8 cellular contexts compared by ENCODE assay signal in the genomic region with DNA sequence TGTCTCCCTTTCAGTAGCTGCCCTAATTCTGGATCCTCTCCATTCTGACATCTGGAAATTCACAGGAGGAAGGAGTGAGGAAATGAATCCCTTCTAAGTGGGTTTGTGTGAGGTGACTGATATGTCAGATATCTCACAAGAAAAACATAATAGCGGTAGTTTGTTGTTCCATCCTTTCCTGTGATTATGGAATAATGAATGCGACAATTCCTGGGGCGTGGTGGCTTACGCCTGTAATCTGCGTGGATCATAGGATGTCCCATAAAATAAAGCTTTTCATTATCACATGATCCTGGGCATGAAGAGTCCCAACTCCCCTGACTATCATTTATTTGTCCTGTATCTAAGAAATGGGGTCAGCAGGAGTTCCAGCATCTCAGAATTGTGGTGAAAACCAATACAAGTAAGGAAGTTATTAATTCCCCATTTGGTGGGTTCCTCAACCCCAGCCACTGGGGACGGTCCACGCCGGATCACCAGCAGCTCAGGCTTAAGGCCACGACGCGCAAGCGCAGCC. TPM values are rescaled to one million over a fixed set of nuclear protein-coding genes. Genes with fewer than 3 reads are reported as not detected.
DNase-seq lines count a peak whose midpoint lies in the region; ATAC-seq lines count a peak whose summit lies in the region.

No MANE protein-coding gene starts in this region.

- no peak overlapping the region for H3K27ac ChIP-seq in iPS-20b (ENCODE audit: low read length)

- peak overlapping the region; percentile 77; the same call in 1 of the 2 replicates for H3K4me3 ChIP-seq in iPS-20b (ENCODE audit: low read length)

- peaks cover 23% of the 10 kb centered on the region for H3K36me3 Mint-ChIP-seq in activated naive CD8-positive, alpha-beta T cell treated with anti-CD3 and anti-CD28 coated beads for 36 hours

- H3K27me3 Mint-ChIP-seq in activated naive CD8-positive, alpha-beta T cell treated with anti-CD3 and anti-CD28 coated beads for 36 hours, result no peaks in the 10 kb centered on the region

- DNase-seq in NCI-H82 (lab: John Stamatoyannopoulos, UW) (peak; percentile 45), NCI-H82 treated with DMSO at 0.1 percent for 48 hours (lab: John Stamatoyannopoulos, UW; ENCODE audit: unreplicated experiment) (no peak), stromal cell of bone marrow (ENCODE audit: low read depth) (peak; percentile 9)
- DNase-seq in activated naive CD8-positive, alpha-beta T cell treated with anti-CD3 and anti-CD28 coated beads for 36 hours, result no peak
- DNase-seq in stimulated activated CD4-positive, alpha-beta T cell treated with anti-CD3 and anti-CD28 coated beads, Interleukin-2, amount 100 ng/mL, for 24 hours, result no peak

- H3K4me1 Mint-ChIP-seq in activated naive CD8-positive, alpha-beta T cell treated with anti-CD3 and anti-CD28 coated beads for 36 hours, result peaks cover 25% of the 10 kb centered on the region

- H3K9ac ChIP-seq in iPS-20b (ENCODE audit: low read depth, low read length), result peak overlapping the region; percentile 84; the same call in 1 of the 2 replicates

- H3K27me3 ChIP-seq in iPS-20b (ENCODE audit: insufficient read depth, low read length), result no peaks in the 10 kb centered on the region

- no peak for ATAC-seq in GM21737 (IDR thresholded peaks at IDR 0.05; ENCODE audit: unreplicated experiment)
- ATAC-seq in GM21390 (IDR thresholded peaks at IDR 0.05; ENCODE audit: unreplicated experiment), result no peak

- H3K9me3 Mint-ChIP-seq in activated naive CD8-positive, alpha-beta T cell treated with anti-CD3 and anti-CD28 coated beads for 36 hours, result no peaks in the 10 kb centered on the region

- H3K4me3 Mint-ChIP-seq in activated naive CD8-positive, alpha-beta T cell treated with anti-CD3 and anti-CD28 coated beads for 36 hours, result peak overlapping the region; percentile 93

- no peaks in the 10 kb centered on the region for H3K9me3 ChIP-seq in iPS-20b (ENCODE audit: insufficient read depth, low read depth, low read length)

- peaks cover 5% of the 10 kb centered on the region for H3K4me1 ChIP-seq in iPS-20b (ENCODE audit: insufficient read depth, low read length)

- H3K36me3 ChIP-seq in iPS-20b (ENCODE audit: insufficient read depth, low read depth, low read length), result peaks cover under 1% of the 10 kb centered on the region; the same call in 1 of the 2 replicates

- H3K27ac Mint-ChIP-seq in activated naive CD8-positive, alpha-beta T cell treated with anti-CD3 and anti-CD28 coated beads for 36 hours, result peak overlapping the region; percentile 96

RNA-seq across cellular contexts. Expression of a gene that starts 0.4 kb away (rescaled TPM):
- total RNA-seq in activated naive CD8-positive, alpha-beta T cell treated with anti-CD3 and anti-CD28 coated beads for 36 hours, result 10 to 100 TPM; 24.1 to 30.5 TPM

RNA-seq across cellular contexts. Expression of a gene that starts 28.8 kb away (rescaled TPM):
- total RNA-seq in activated naive CD8-positive, alpha-beta T cell treated with anti-CD3 and anti-CD28 coated beads for 36 hours, result 10 to 100 TPM; 27.2 to 29.4 TPM

RNA-seq across cellular contexts. Expression of a gene that starts 59.5 kb away (rescaled TPM):
- total RNA-seq in activated naive CD8-positive, alpha-beta T cell treated with anti-CD3 and anti-CD28 coated beads for 36 hours, result 10 to 100 TPM in 1 of 2 experiments, 1 to 10 TPM in 1; 7.6 to 10.4 TPM

Comparison
In these comparisons a context has a peak if more than half of its experiments do, and no peak if none do; other contexts are left out.
1. DNase-seq: peak in NCI-H82 (single experiment) and stromal cell of bone marrow (single experiment); none in NCI-H82 treated with DMSO at 0.1 percent for 48 hours (single experiment), activated naive CD8-positive, alpha-beta T cell treated with anti-CD3 and anti-CD28 coated beads for 36 hours (single experiment) and stimulated activated CD4-positive, alpha-beta T cell treated with anti-CD3 and anti-CD28 coated beads, Interleukin-2, amount 100 ng/mL, for 24 hours (0 of 2).